Comparison of ENCODE assay signal across 7 cellular contexts in genomic region chr7:42238709-42239395, GRCh38.
DNase-seq lines count a peak whose midpoint lies in the region; ATAC-seq and TF ChIP-seq lines count a peak whose summit lies in the region.

No MANE protein-coding gene starts in this region.

- no peak for ATAC-seq in activated naive CD8-positive, alpha-beta T cell treated with anti-CD3 and anti-CD28 coated beads, Interleukin-2, amount 50 U/mL, for 24 hours
- no peak for ATAC-seq in stimulated activated naive B cell treated with anti-CD40 and anti-IgM and Interleukin-4, amounts not matched to agents 10 μg/mL and 1 μg/mL and 100 μg/mL, for 72 hours (replicated peaks)
- no peak for ATAC-seq in GM21381 (IDR thresholded peaks at IDR 0.05; ENCODE audit: unreplicated experiment)
- no peak for ATAC-seq in HG02588 (IDR thresholded peaks at IDR 0.05; ENCODE audit: unreplicated experiment)

- H3K36me3 Mint-ChIP-seq in activated naive CD8-positive, alpha-beta T cell treated with anti-CD3 and anti-CD28 coated beads, Interleukin-2, amount 50 U/mL, for 24 hours (ENCODE audit: low read depth) = no peaks in the 10 kb centered on the region
- peaks cover 0 to 4% of the 10 kb centered on the region in 2 donors for H3K36me3 Mint-ChIP-seq in stimulated activated naive B cell treated with anti-CD40 and anti-IgM and Interleukin-4, amounts not matched to agents 10 μg/mL and 1 μg/mL and 100 μg/mL, for 72 hours

- peak overlapping the region; percentile 66 for H3K4me3 ChIP-seq in HFF-Myc (replicated peaks; ENCODE audit: low read depth, low read length)
- peak overlapping the region; percentile 77 for H3K4me3 ChIP-seq in iPS-20b (ENCODE audit: low read length)

- peaks cover 55% of the 10 kb centered on the region for H3K27me3 Mint-ChIP-seq in activated naive CD8-positive, alpha-beta T cell treated with anti-CD3 and anti-CD28 coated beads, Interleukin-2, amount 50 U/mL, for 24 hours
- H3K27me3 Mint-ChIP-seq in stimulated activated naive B cell treated with anti-CD40 and anti-IgM and Interleukin-4, amounts not matched to agents 10 μg/mL and 1 μg/mL and 100 μg/mL, for 72 hours = peaks cover 55 to 77% of the 10 kb centered on the region in 2 donors

- no peaks in the 10 kb centered on the region for H3K36me3 ChIP-seq in iPS-20b (ENCODE audit: insufficient read depth, low read depth, low read length)

- no peak for DNase-seq in HFF-Myc (ENCODE audit: extremely low read depth, low read depth)
- no peak for DNase-seq in activated naive CD8-positive, alpha-beta T cell treated with anti-CD3 and anti-CD28 coated beads, Interleukin-2, amount 50 U/mL, for 24 hours
- no peak for DNase-seq in stimulated activated naive B cell treated with anti-CD40 and anti-IgM and Interleukin-4, amounts not matched to agents 10 μg/mL and 1 μg/mL and 100 μg/mL, for 72 hours
- no peak for DNase-seq in Ammon's horn (ENCODE audit: low spot score)

- H3K9ac ChIP-seq in iPS-20b (ENCODE audit: low read depth, low read length) = peak overlapping the region; percentile 71; the same call in 1 of the 2 replicates

- peaks cover 45% of the 10 kb centered on the region for H3K27me3 ChIP-seq in iPS-20b (ENCODE audit: insufficient read depth, low read length)

- H3K27ac ChIP-seq in iPS-20b (ENCODE audit: low read length) = no peak overlapping the region

- peak overlapping the region; percentile 58 for H3K4me3 Mint-ChIP-seq in activated naive CD8-positive, alpha-beta T cell treated with anti-CD3 and anti-CD28 coated beads, Interleukin-2, amount 50 U/mL, for 24 hours
- peak overlapping the region; percentile 81 to 91 for H3K4me3 Mint-ChIP-seq in stimulated activated naive B cell treated with anti-CD40 and anti-IgM and Interleukin-4, amounts not matched to agents 10 μg/mL and 1 μg/mL and 100 μg/mL, for 72 hours

- no peaks in the 10 kb centered on the region for H3K9me3 ChIP-seq in iPS-20b (ENCODE audit: insufficient read depth, low read depth, low read length)

- H3K9me3 Mint-ChIP-seq in activated naive CD8-positive, alpha-beta T cell treated with anti-CD3 and anti-CD28 coated beads, Interleukin-2, amount 50 U/mL, for 24 hours = no peaks in the 10 kb centered on the region
- H3K9me3 Mint-ChIP-seq in stimulated activated naive B cell treated with anti-CD40 and anti-IgM and Interleukin-4, amounts not matched to agents 10 μg/mL and 1 μg/mL and 100 μg/mL, for 72 hours = no peaks in the 10 kb centered on the region

- H3K4me1 ChIP-seq in iPS-20b (ENCODE audit: insufficient read depth, low read length) = peaks cover 34% of the 10 kb centered on the region

- peaks cover 9% of the 10 kb centered on the region for H3K4me1 Mint-ChIP-seq in activated naive CD8-positive, alpha-beta T cell treated with anti-CD3 and anti-CD28 coated beads, Interleukin-2, amount 50 U/mL, for 24 hours
- peaks cover 12 to 20% of the 10 kb centered on the region in 2 donors for H3K4me1 Mint-ChIP-seq in stimulated activated naive B cell treated with anti-CD40 and anti-IgM and Interleukin-4, amounts not matched to agents 10 μg/mL and 1 μg/mL and 100 μg/mL, for 72 hours

- no peak for TF ChIP-seq CTCF in HFF-Myc (IDR thresholded peaks at IDR 0.05; ENCODE audit: low read depth, low read length, missing control alignments)

- no peak overlapping the region for H3K27ac Mint-ChIP-seq in activated naive CD8-positive, alpha-beta T cell treated with anti-CD3 and anti-CD28 coated beads, Interleukin-2, amount 50 U/mL, for 24 hours
- peak overlapping the region; percentile 75 for H3K27ac Mint-ChIP-seq in stimulated activated naive B cell treated with anti-CD40 and anti-IgM and Interleukin-4, amounts not matched to agents 10 μg/mL and 1 μg/mL and 100 μg/mL, for 72 hours
